In genomic region chr17:76353599-76354316, GRCh38 we compare ENCODE assay signal across 8 cellular contexts. TPM values are rescaled to one million over a fixed set of nuclear protein-coding genes. Genes with fewer than 3 reads are reported as not detected.
DNase-seq lines count a peak whose midpoint lies in the region; ATAC-seq and TF ChIP-seq lines count a peak whose summit lies in the region.

Gene PRPSAP1, minus strand, starts transcription at chr17:76353916. Its CDS starts 213 bp downstream, at chr17:76353703.

- peak; percentile 88 for ATAC-seq in HG02678 (IDR thresholded peaks at IDR 0.05; ENCODE audit: unreplicated experiment)
- ATAC-seq in left cardiac atrium: peak; percentile 98

- intact Hi-C loops in left cardiac atrium (cut with DNase I): no loop called here

- peaks cover 18% of the 10 kb centered on the region for H3K4me1 Mint-ChIP-seq in progenitor cell of endocrine pancreas (ENCODE audit: low read depth)

- 0 to 1% (median 1%) methylated on average over 60 to 75 of the region's 75 CpGs for WGBS in adipose tissue, 3 donors

- H3K27me3 Mint-ChIP-seq in progenitor cell of endocrine pancreas: no peaks in the 10 kb centered on the region

- H3K27ac ChIP-seq in adipose tissue (ENCODE audit: low read depth, low read length): peak within 1 kb of the TSS; percentile 72

- 0 out of 3 replicates have a peak, but pooled peaks have one; percentile 9 for TF ChIP-seq CTCF in GM12872 (IDR thresholded peaks at IDR 0.05; ENCODE audit: insufficient read depth, low read depth, low read length)
- TF ChIP-seq CTCF in progenitor cell of endocrine pancreas (IDR thresholded peaks at IDR 0.05; ENCODE audit: unreplicated experiment): peak; percentile 47

- DNase-seq in NCI-H1417 (lab: John Stamatoyannopoulos, UW) (peak; percentile 94 to 99 (median 97)), T follicular helper cell (ENCODE audit: low read depth) (peak; percentile 56), left cardiac atrium (peak; percentile 90), progenitor cell of endocrine pancreas (ENCODE audit: low spot score, unreplicated experiment) (peak; percentile 70), ureter (ENCODE audit: low spot score) (peak; percentile 86)

- no peaks in the 10 kb centered on the region for H3K9me3 Mint-ChIP-seq in progenitor cell of endocrine pancreas (ENCODE audit: low read depth)

- peak within 1 kb of the TSS; percentile 95 for H3K4me3 Mint-ChIP-seq in progenitor cell of endocrine pancreas (ENCODE audit: low read depth)

- H3K36me3 Mint-ChIP-seq in progenitor cell of endocrine pancreas (ENCODE audit: insufficient read depth): peaks cover 3% of the 10 kb centered on the region

- peak within 1 kb of the TSS; percentile 99 for H3K27ac Mint-ChIP-seq in progenitor cell of endocrine pancreas

RNA-seq across cellular contexts. Expression of gene PRPSAP1, which starts in this region (rescaled TPM):
- polyA plus RNA-seq in adipose tissue: 10 to 100 TPM; 25.6 to 40.7 (median 30.6) TPM
- total RNA-seq in left cardiac atrium (10 to 100 TPM; 38.9 to 39.3 TPM), progenitor cell of endocrine pancreas (89.6 and 90.3 TPM in 2 replicates), ureter (40.1 TPM)

Comparison
In these comparisons a context has a peak if more than half of its experiments do, and no peak if none do; other contexts are left out.
1. Peak in every context shown above with its lines: DNase-seq, ATAC-seq and H3K27ac ChIP-seq.